In genomic region chr10:92142949-92143348, GRCh38 we compare ENCODE assay signal across 11 cellular contexts.
DNase-seq lines count a peak whose midpoint lies in the region; ATAC-seq, FAIRE-seq and TF ChIP-seq lines count a peak whose summit lies in the region.
"Had no signal": no experiment of that assay in that cellular context is flagged by ENCODE, and none has a peak within 500 bp of the region (broad histone marks: within the 10 kb centered on the region; RNA-seq: fewer than 3 reads in every experiment).

No MANE protein-coding gene starts in this region.

- H3K4me3 ChIP-seq in heart left ventricle (no peak overlapping the region), kidney (ENCODE audit: low read length in 2 of 2) (no peak overlapping the region)
- H3K4me3 ChIP-seq: tibial artery had no signal

- H3K4me1 ChIP-seq in heart left ventricle: peaks cover 0 to 44% (median 30%) of the 10 kb centered on the region in 12 donors
- peaks cover 3 to 4% of the 10 kb centered on the region in 2 donors for H3K4me1 ChIP-seq in kidney (ENCODE audit: control insufficient read depth in 1 of 2, insufficient read depth in 1 of 2, low read depth in 1 of 2, low read length in 2 of 2)

- intact Hi-C loops in dendritic cell treated with granulocyte-macrophage colony-stimulating factor and Interleukin-4, amounts not matched to agents 40 ng/mL and 50 ng/mL, for 4 days (cut with micrococcal nuclease): no loop called here
- intact Hi-C loops in heart left ventricle (cut with DNase I): no loop called here
- intact Hi-C loops in kidney (cut with DNase I): no loop called here

- H3K27me3 Mint-ChIP-seq in dendritic cell treated with granulocyte-macrophage colony-stimulating factor and Interleukin-4, amounts not matched to agents 40 ng/mL and 50 ng/mL, for 4 days: no peaks in the 10 kb centered on the region

- 80 to 86% (median 83%) methylated on average over 3 of the region's 3 CpGs for WGBS in heart left ventricle, 4 donors

- FAIRE-seq in kidney (lab: Jason Lieb, UNC): no peak

- H3K4me1 Mint-ChIP-seq in dendritic cell treated with granulocyte-macrophage colony-stimulating factor and Interleukin-4, amounts not matched to agents 40 ng/mL and 50 ng/mL, for 4 days (ENCODE audit: low read depth): peaks cover 38% of the 10 kb centered on the region

- H3K36me3 ChIP-seq in heart left ventricle (peaks cover 0 to 25% (median 2%) of the 10 kb centered on the region in 9 donors), kidney (ENCODE audit: control insufficient read depth in 1 of 2, insufficient read depth in 2 of 2, low read length in 2 of 2) (no peaks in the 10 kb centered on the region)

- peaks cover 18% of the 10 kb centered on the region for H3K36me3 Mint-ChIP-seq in dendritic cell treated with granulocyte-macrophage colony-stimulating factor and Interleukin-4, amounts not matched to agents 40 ng/mL and 50 ng/mL, for 4 days (ENCODE audit: low read depth)

- peak overlapping the region; percentile 72 for H3K27ac Mint-ChIP-seq in dendritic cell treated with granulocyte-macrophage colony-stimulating factor and Interleukin-4, amounts not matched to agents 40 ng/mL and 50 ng/mL, for 4 days

- no peak for TF ChIP-seq CTCF in heart left ventricle (IDR thresholded peaks at IDR 0.05)
- no peak for TF ChIP-seq CTCF in kidney (IDR thresholded peaks at IDR 0.05; ENCODE audit: borderline replicate concordance, extremely low read depth, insufficient read depth)

- peaks cover 0 to 4% (median 0%) of the 10 kb centered on the region in 12 donors for H3K9me3 ChIP-seq in heart left ventricle
- no peaks in the 10 kb centered on the region for H3K9me3 ChIP-seq in kidney (ENCODE audit: control insufficient read depth in 1 of 2, low read length in 2 of 2)
- H3K9me3 ChIP-seq: tibial artery had no signal

- ATAC-seq in GM18508 (IDR thresholded peaks at IDR 0.05; ENCODE audit: insufficient read depth, unreplicated experiment) (peak; percentile 49), GM21576 (IDR thresholded peaks at IDR 0.05; ENCODE audit: unreplicated experiment) (peak; percentile 73), HG03354 (IDR thresholded peaks at IDR 0.05; ENCODE audit: poor library complexity, severe bottlenecking, unreplicated experiment) (peak; percentile 84), heart left ventricle (no peak)

- TF ChIP-seq POLR2A in heart left ventricle (IDR thresholded peaks at IDR 0.05): no peak

- no peak for DNase-seq in heart left ventricle
- no peak for DNase-seq in AG08396 (ENCODE audit: low spot score)
- DNase-seq in kidney: no peak
- no peak for DNase-seq in GM03348 (ENCODE audit: low spot score)
- DNase-seq: activated CD8-positive, alpha-beta memory T cell treated with anti-CD3 and anti-CD28 coated beads, Interleukin-2, amount 50 U/mL, for 4 hours; NCI-H1436; tibial artery had no signal

- no peaks in the 10 kb centered on the region for H3K9me3 Mint-ChIP-seq in dendritic cell treated with granulocyte-macrophage colony-stimulating factor and Interleukin-4, amounts not matched to agents 40 ng/mL and 50 ng/mL, for 4 days

- no peak overlapping the region for H3K9ac ChIP-seq in kidney (ENCODE audit: low read length in 2 of 2)

- peak overlapping the region; percentile 32 for H3K4me3 Mint-ChIP-seq in dendritic cell treated with granulocyte-macrophage colony-stimulating factor and Interleukin-4, amounts not matched to agents 40 ng/mL and 50 ng/mL, for 4 days

- H3K27ac ChIP-seq in heart left ventricle: peak overlapping the region in 1 of 12 donors; percentile 43
- H3K27ac ChIP-seq in kidney (ENCODE audit: low read depth in 2 of 2, low read length in 2 of 2): no peak overlapping the region

- no peaks in the 10 kb centered on the region for H3K27me3 ChIP-seq in heart left ventricle
- H3K27me3 ChIP-seq: tibial artery had no signal

Comparison
In these comparisons a context has a peak if more than half of its experiments do, and no peak if none do; other contexts are left out.
1. ATAC-seq: peak in GM18508 (single experiment), GM21576 (single experiment) and HG03354 (single experiment); none in heart left ventricle (0 of 4).